In genomic region chr6:40558102-40558501, GRCh38 we compare ENCODE assay signal across 28 cellular contexts. TPM values are rescaled to one million over a fixed set of nuclear protein-coding genes. Genes with fewer than 3 reads are reported as not detected.
DNase-seq lines count a peak whose midpoint lies in the region; ATAC-seq, FAIRE-seq and TF ChIP-seq lines count a peak whose summit lies in the region.
"Had no signal": no experiment of that assay in that cellular context is flagged by ENCODE, and none has a peak within 500 bp of the region (broad histone marks: within the 10 kb centered on the region; RNA-seq: fewer than 3 reads in every experiment).

No MANE protein-coding gene starts in this region.

- TF ChIP-seq CTCF in NB4 (IDR thresholded peaks at IDR 0.05; ENCODE audit: low read depth, low read length) (no peak), astrocyte (IDR thresholded peaks at IDR 0.05; ENCODE audit: insufficient read depth, low read depth, low read length) (no peak)

- FAIRE-seq in astrocyte (lab: Jason Lieb, UNC): no peak
- FAIRE-seq in RCC 7860 (lab: Jason Lieb, UNC): no peak
- FAIRE-seq: A204.1, GM12891, GM18507 had no signal

- H3K36me3 Mint-ChIP-seq in astrocyte (ENCODE audit: low read depth, unreplicated experiment): no peaks in the 10 kb centered on the region
- no peaks in the 10 kb centered on the region for H3K36me3 Mint-ChIP-seq in activated CD8-positive, alpha-beta memory T cell treated with anti-CD3 and anti-CD28 coated beads, Interleukin-2, amount 10 ng/mL, durations not matched to agents 7 days and 5 days
- H3K36me3 Mint-ChIP-seq: CD4-positive, alpha-beta memory T cell had no signal

- CTCF ChIA-PET in activated CD8-positive, alpha-beta memory T cell treated with anti-CD3 and anti-CD28 coated beads, Interleukin-2, amount 10 ng/mL, durations not matched to agents 7 days and 5 days (lab: Charles Lee): no interaction called here

- ATAC-seq in activated CD8-positive, alpha-beta memory T cell treated with anti-CD3 and anti-CD28 coated beads, Interleukin-2, amount 10 ng/mL, durations not matched to agents 7 days and 5 days: no peak
- no peak for ATAC-seq in stimulated activated naive CD8-positive, alpha-beta T cell treated with anti-CD3 and anti-CD28 coated beads, Interleukin-15, amount 100 ng/mL, for 72 hours
- ATAC-seq: HCT116 had no signal

- peak overlapping the region; percentile 36 for H3K27ac Mint-ChIP-seq in astrocyte (ENCODE audit: unreplicated experiment)
- H3K27ac Mint-ChIP-seq in activated CD8-positive, alpha-beta memory T cell treated with anti-CD3 and anti-CD28 coated beads, Interleukin-2, amount 10 ng/mL, durations not matched to agents 7 days and 5 days: no peak overlapping the region
- H3K27ac Mint-ChIP-seq in stimulated activated naive CD8-positive, alpha-beta T cell treated with anti-CD3 and anti-CD28 coated beads, Interleukin-15, amount 100 ng/mL, for 72 hours: no peak overlapping the region
- H3K27ac Mint-ChIP-seq: CD4-positive, alpha-beta memory T cell; HFFc6 had no signal

- H3K4me3 Mint-ChIP-seq in astrocyte (ENCODE audit: unreplicated experiment): no peak overlapping the region
- no peak overlapping the region for H3K4me3 Mint-ChIP-seq in activated CD8-positive, alpha-beta memory T cell treated with anti-CD3 and anti-CD28 coated beads, Interleukin-2, amount 10 ng/mL, durations not matched to agents 7 days and 5 days
- H3K4me3 Mint-ChIP-seq in stimulated activated naive CD8-positive, alpha-beta T cell treated with anti-CD3 and anti-CD28 coated beads, Interleukin-15, amount 100 ng/mL, for 72 hours: no peak overlapping the region
- H3K4me3 Mint-ChIP-seq: CD4-positive, alpha-beta memory T cell; H9; HFFc6 had no signal

- H3K4me3 ChIP-seq in NB4 (ENCODE audit: low read depth, low read length): no peak overlapping the region
- H3K4me3 ChIP-seq in astrocyte (ENCODE audit: insufficient read depth, low read depth, low read length): no peak overlapping the region
- H3K4me3 ChIP-seq: BLaER1 treated with 17β-estradiol and CSF1 and Interleukin-3, amounts not matched to agents 10 nM and 100 nM; GM23248 had no signal

- DNase-seq in NCI-H82 (lab: John Stamatoyannopoulos, UW) (peak; percentile 49), NCI-H82 treated with DMSO at 0.1 percent for 48 hours (lab: John Stamatoyannopoulos, UW; ENCODE audit: unreplicated experiment) (no peak), NB4 (ENCODE audit: low read depth) (peak; percentile 10), astrocyte (ENCODE audit: low read depth) (no peak), posterior vena cava (ENCODE audit: low spot score) (peak; percentile 28), RCC 7860 (ENCODE audit: low spot score) (no peak)
- DNase-seq in activated CD8-positive, alpha-beta memory T cell treated with anti-CD3 and anti-CD28 coated beads, Interleukin-2, amount 10 ng/mL, durations not matched to agents 7 days and 5 days: no peak
- DNase-seq in stimulated activated naive CD8-positive, alpha-beta T cell treated with anti-CD3 and anti-CD28 coated beads, Interleukin-15, amount 100 ng/mL, for 72 hours: no peak
- DNase-seq: ACHN; AML-193; BE2C; Calu3; CD4-positive, alpha-beta memory T cell; COR-L47; DMS53; DMS79 treated with DMSO at 0.1 percent for 48 hours; GF-D8; GM23248; H9; HFFc6 had no signal

- no peaks in the 10 kb centered on the region for H3K36me3 ChIP-seq in astrocyte (ENCODE audit: insufficient read depth, low read length)
- H3K36me3 ChIP-seq: BE2C had no signal

- H3K27me3 ChIP-seq in astrocyte (ENCODE audit: insufficient read depth, low read length): peaks cover 3% of the 10 kb centered on the region
- H3K27me3 ChIP-seq: BE2C; BLaER1 treated with 17β-estradiol and CSF1 and Interleukin-3, amounts not matched to agents 10 nM and 100 nM had no signal

- no peaks in the 10 kb centered on the region for H4K20me1 ChIP-seq in astrocyte (ENCODE audit: insufficient read depth, low read length)

- intact Hi-C loops in posterior vena cava (cut with DNase I): no loop called here

- H3K4me1 ChIP-seq in astrocyte (ENCODE audit: insufficient read depth, low read length): no peaks in the 10 kb centered on the region
- H3K4me1 ChIP-seq: BE2C had no signal

- no peak overlapping the region for H3K9ac ChIP-seq in astrocyte (ENCODE audit: low read length)
- H3K9ac ChIP-seq: BLaER1 treated with 17β-estradiol and CSF1 and Interleukin-3, amounts not matched to agents 10 nM and 100 nM; GM23248 had no signal

- no peaks in the 10 kb centered on the region for H3K79me2 ChIP-seq in astrocyte (ENCODE audit: insufficient read depth, low read length)

- no peak for TF ChIP-seq POLR2A in NB4 (IDR thresholded peaks at IDR 0.05; ENCODE audit: extremely low read depth, insufficient read length)

- no peak overlapping the region for H3K27ac ChIP-seq in astrocyte (ENCODE audit: low read depth, low read length)
- H3K27ac ChIP-seq: 22Rv1; BLaER1 treated with 17β-estradiol and CSF1 and Interleukin-3, amounts not matched to agents 10 nM and 100 nM; GM23248 had no signal

- H3K4me1 Mint-ChIP-seq in astrocyte (ENCODE audit: low read depth, unreplicated experiment): no peaks in the 10 kb centered on the region
- H3K4me1 Mint-ChIP-seq in activated CD8-positive, alpha-beta memory T cell treated with anti-CD3 and anti-CD28 coated beads, Interleukin-2, amount 10 ng/mL, durations not matched to agents 7 days and 5 days: no peaks in the 10 kb centered on the region
- H3K4me1 Mint-ChIP-seq in stimulated activated naive CD8-positive, alpha-beta T cell treated with anti-CD3 and anti-CD28 coated beads, Interleukin-15, amount 100 ng/mL, for 72 hours: no peaks in the 10 kb centered on the region
- H3K4me1 Mint-ChIP-seq: CD4-positive, alpha-beta memory T cell had no signal

- peaks cover 77% of the 10 kb centered on the region for H3K27me3 Mint-ChIP-seq in astrocyte (ENCODE audit: low read depth, unreplicated experiment)
- H3K27me3 Mint-ChIP-seq in activated CD8-positive, alpha-beta memory T cell treated with anti-CD3 and anti-CD28 coated beads, Interleukin-2, amount 10 ng/mL, durations not matched to agents 7 days and 5 days: no peaks in the 10 kb centered on the region
- H3K27me3 Mint-ChIP-seq in stimulated activated naive CD8-positive, alpha-beta T cell treated with anti-CD3 and anti-CD28 coated beads, Interleukin-15, amount 100 ng/mL, for 72 hours: no peaks in the 10 kb centered on the region

- no peak overlapping the region for H2AFZ ChIP-seq in astrocyte (ENCODE audit: low read depth, low read length)
- H2AFZ ChIP-seq: GM23248 had no signal

- H3K9me3 ChIP-seq in astrocyte (ENCODE audit: insufficient read depth, low read depth, low read length): no peaks in the 10 kb centered on the region
- H3K9me3 ChIP-seq: BE2C; BLaER1 treated with 17β-estradiol and CSF1 and Interleukin-3, amounts not matched to agents 10 nM and 100 nM had no signal

- H3K9me3 Mint-ChIP-seq in astrocyte (ENCODE audit: unreplicated experiment): no peaks in the 10 kb centered on the region
- H3K9me3 Mint-ChIP-seq in activated CD8-positive, alpha-beta memory T cell treated with anti-CD3 and anti-CD28 coated beads, Interleukin-2, amount 10 ng/mL, durations not matched to agents 7 days and 5 days (ENCODE audit: low read depth): no peaks in the 10 kb centered on the region
- no peaks in the 10 kb centered on the region for H3K9me3 Mint-ChIP-seq in stimulated activated naive CD8-positive, alpha-beta T cell treated with anti-CD3 and anti-CD28 coated beads, Interleukin-15, amount 100 ng/mL, for 72 hours
- H3K9me3 Mint-ChIP-seq: CD4-positive, alpha-beta memory T cell; H9; HFFc6 had no signal

- no peak overlapping the region for H3K4me2 ChIP-seq in astrocyte (ENCODE audit: low read length)

RNA-seq across cellular contexts. Expression of gene LRFN2, which starts 29.1 kb away (rescaled TPM):
- total RNA-seq in astrocyte (0.32 and 0.94 TPM in 2 replicates), posterior vena cava (not detected)
- total RNA-seq in activated CD8-positive, alpha-beta memory T cell treated with anti-CD3 and anti-CD28 coated beads, Interleukin-2, amount 10 ng/mL, durations not matched to agents 7 days and 5 days: not detected
- total RNA-seq: Calu3; CD4-positive, alpha-beta memory T cell; G401; GM23248; H4; HFFc6 had no signal

Comparison
In these comparisons a context has a peak if more than half of its experiments do, and no peak if none do; other contexts are left out.
1. DNase-seq: peak in NCI-H82 (single experiment), NB4 (single experiment) and posterior vena cava (single experiment); none in NCI-H82 treated with DMSO at 0.1 percent for 48 hours (single experiment), astrocyte (single experiment), activated CD8-positive, alpha-beta memory T cell treated with anti-CD3 and anti-CD28 coated beads, Interleukin-2, amount 10 ng/mL, durations not matched to agents 7 days and 5 days (single experiment), RCC 7860 (single experiment) and stimulated activated naive CD8-positive, alpha-beta T cell treated with anti-CD3 and anti-CD28 coated beads, Interleukin-15, amount 100 ng/mL, for 72 hours (0 of 2).